8 cellular contexts compared by ENCODE assay signal in genomic region chr11:67468056-67468455, GRCh38. TPM values are rescaled to one million over a fixed set of nuclear protein-coding genes. Genes with fewer than 3 reads are reported as not detected.
DNase-seq lines count a peak whose midpoint lies in the region; ATAC-seq and TF ChIP-seq lines count a peak whose summit lies in the region.

No MANE protein-coding gene starts in this region.

- H3K9me3 Mint-ChIP-seq in GM23338 (no peaks in the 10 kb centered on the region), naive B cell (no peaks in the 10 kb centered on the region)

- peak overlapping the region; percentile 88 for H3K4me3 Mint-ChIP-seq in GM23338
- peak overlapping the region; percentile 89 to 97 (median 94) for H3K4me3 Mint-ChIP-seq in naive B cell

- peak overlapping the region; percentile 92 for H3K4me3 ChIP-seq in GM23338
- H3K4me3 ChIP-seq in NT2/D1 (ENCODE audit: insufficient read length, low read depth) = peak overlapping the region; percentile 84
- H3K4me3 ChIP-seq in dorsolateral prefrontal cortex = peak overlapping the region; percentile 72 to 99 (median 93)

- H3K27ac ChIP-seq in GM23338 (ENCODE audit: low read depth) = no peak overlapping the region
- peak overlapping the region in 55 of 59 donors; percentile 22 to 98 (median 93) for H3K27ac ChIP-seq in dorsolateral prefrontal cortex

- H2AFZ ChIP-seq in GM23338 = no peak overlapping the region; the same call in 1 of the 2 replicates

- H3K27ac Mint-ChIP-seq in GM23338 (peak overlapping the region; percentile 93), naive B cell (peak overlapping the region in 3 of 6 donors; percentile 89 to 94 (median 94))

- H3K36me3 Mint-ChIP-seq in GM23338 (ENCODE audit: low read depth) (no peaks in the 10 kb centered on the region; the same call in 2 of the 3 replicates), naive B cell (no peaks in the 10 kb centered on the region)

- peaks cover 15% of the 10 kb centered on the region for H3K4me1 Mint-ChIP-seq in GM23338
- peaks cover 39 to 57% (median 56%) of the 10 kb centered on the region in 3 donors for H3K4me1 Mint-ChIP-seq in naive B cell

- H3K4me2 ChIP-seq in GM23338 = peak overlapping the region; percentile 93

- H3K4me1 ChIP-seq in GM23338 (ENCODE audit: insufficient read depth) = peaks cover 13% of the 10 kb centered on the region; the same call in 1 of the 2 replicates
- H3K4me1 ChIP-seq in NT2/D1 (ENCODE audit: insufficient read depth, insufficient read length) = peaks cover 31% of the 10 kb centered on the region

- H3K36me3 ChIP-seq in GM23338 (ENCODE audit: insufficient read depth) (no peaks in the 10 kb centered on the region), NT2/D1 (ENCODE audit: insufficient read depth, insufficient read length, low read length) (no peaks in the 10 kb centered on the region)

- H3K79me2 ChIP-seq in GM23338 (replicated peaks; ENCODE audit: insufficient read depth) = peaks cover 9% of the 10 kb centered on the region; the same call in 1 of the 2 replicates

- intact Hi-C loops in dorsolateral prefrontal cortex (cut with DNase I) = loop anchor here (2.0 to 5.0 kb wide), 4 partner anchors 15 to 66 kb away; partner anchors contain the start of genes PPP1CA (in 2 of the 2), TBC1D10C (in 2 of the 2), AIP (in 1 of the 2) and RPS6KB2 (in 1 of the 2)

- ATAC-seq in GM23338 (no peak), naive B cell (ENCODE audit: low read depth in 2 of 2) (no peak), GM19467 (IDR thresholded peaks at IDR 0.05; ENCODE audit: unreplicated experiment) (no peak)

- H3F3A ChIP-seq in GM23338 (replicated peaks; ENCODE audit: low read depth) = no peaks in the 10 kb centered on the region

- DNase-seq in GM23338 (ENCODE audit: low spot score) (no peak), NT2/D1 (ENCODE audit: low read depth, low spot score) (no peak), dorsolateral prefrontal cortex (peak in 6 of 10 donors; percentile 58 to 78 (median 64)), naive B cell (no peak), GM19240 (ENCODE audit: insufficient read length, low spot score) (no peak), NOMO-1 treated with DMSO at 0.1 percent for 48 hours (lab: John Stamatoyannopoulos, UW; ENCODE audit: unreplicated experiment) (no peak), UCSD-AML1 (lab: John Stamatoyannopoulos, UW; ENCODE audit: unreplicated experiment) (no peak)

- H3K27me3 ChIP-seq in GM23338 (ENCODE audit: insufficient read depth) (no peaks in the 10 kb centered on the region), NT2/D1 (ENCODE audit: insufficient read depth, insufficient read length) (no peaks in the 10 kb centered on the region), dorsolateral prefrontal cortex (no peaks in the 10 kb centered on the region)

- H3K9me3 ChIP-seq in NT2/D1 (ENCODE audit: insufficient read depth, low read length) = no peaks in the 10 kb centered on the region

- no peaks in the 10 kb centered on the region for H3K9me2 ChIP-seq in GM23338 (ENCODE audit: insufficient read depth)

- H3K27me3 Mint-ChIP-seq in GM23338 (ENCODE audit: insufficient read depth, low read depth, poor library complexity) = peaks cover 20% of the 10 kb centered on the region
- no peaks in the 10 kb centered on the region for H3K27me3 Mint-ChIP-seq in naive B cell

- H3K9ac ChIP-seq in NT2/D1 (ENCODE audit: insufficient read length, low read depth) = peak overlapping the region; percentile 97

- TF ChIP-seq CTCF in GM23338 (conservative IDR thresholded peaks at IDR 0.05; ENCODE audit: low read depth in 2 of 2) (no peak), dorsolateral prefrontal cortex (IDR thresholded peaks at IDR 0.05 in 54 of 56, conservative IDR thresholded peaks at IDR 0.05 in 2 of 56; ENCODE audit: low read depth in 1 of 56, partially characterized antibody in 56 of 56) (no peak)

- H4K20me1 ChIP-seq in GM23338 (replicated peaks; ENCODE audit: insufficient read depth) = no peaks in the 10 kb centered on the region

TF ChIP-seq in GM23338, 12 proteins besides CTCF, POLR2A, EP300 and RAD21:
- TF ChIP-seq REST (IDR thresholded peaks at IDR 0.05; ENCODE audit: unreplicated experiment) (no peak), EZH2 (IDR thresholded peaks at IDR 0.05; ENCODE audit: low read depth, unreplicated experiment) (no peak), POLR2AphosphoS5 (IDR thresholded peaks at IDR 0.05; ENCODE audit: low read depth) (no peak), ZNF331 (CRISPR knock-in tag; IDR thresholded peaks at IDR 0.05; ENCODE audit: low read depth) (no peak), ETS1 (IDR thresholded peaks at IDR 0.05) (no peak), EZH2phosphoT487 (IDR thresholded peaks at IDR 0.05; ENCODE audit: unreplicated experiment) (no peak)
TF ChIP-seq in GM23338: peak in this region for 0.

RNA-seq across cellular contexts. Expression of gene TMEM134, which starts 1.0 kb away (rescaled TPM):
- total RNA-seq in GM23338 (2014; rRNA removed; shearing (Covaris generic)) = 61.4 and 101 TPM in 2 replicates
- 64.7 and 69.2 TPM in 2 replicates for polyA plus RNA-seq in GM23338 (2016; fragmentation: Nextera tagmentation; extraction: Ambion mirVana)
- 10 to 100 TPM; 21.2 to 62.4 (median 41.3) TPM for total RNA-seq in dorsolateral prefrontal cortex
- 100 to 1,000 TPM; 183 to 250 (median 221) TPM for polyA plus RNA-seq in naive B cell (ENCODE audit: low read depth in 6 of 6)

RNA-seq across cellular contexts. Expression of gene CABP4, which starts 12.9 kb away (rescaled TPM):
- 0.28 TPM in 1 of 2 replicates, not detected in the other for total RNA-seq in GM23338 (2014; rRNA removed; shearing (Covaris generic))
- polyA plus RNA-seq in GM23338 (2016; fragmentation: Nextera tagmentation; extraction: Ambion mirVana) = not detected in 2 replicates
- 1 to 10 TPM in 58 of 120 experiments, under 1 TPM in 51, not detected in 11; 0.18 to 3.8 (median 1.1) TPM for total RNA-seq in dorsolateral prefrontal cortex
- 1 to 10 TPM in 5 of 6 donors, not detected in 1; 1.5 to 6.8 (median 2.1) TPM for polyA plus RNA-seq in naive B cell (ENCODE audit: low read depth in 6 of 6)

RNA-seq across cellular contexts. Expression of gene AIP, which starts 14.8 kb away (rescaled TPM):
- total RNA-seq in GM23338 (2014; rRNA removed; shearing (Covaris generic)) = 22.1 and 29.1 TPM in 2 replicates
- polyA plus RNA-seq in GM23338 (2016; fragmentation: Nextera tagmentation; extraction: Ambion mirVana) (32.1 and 33.3 TPM in 2 replicates), naive B cell (ENCODE audit: low read depth in 6 of 6) (100 to 1,000 TPM in 4 of 6 donors, 10 to 100 TPM in 2; 86.8 to 149 (median 120) TPM)
- 10 to 100 TPM; 51.6 to 82.9 (median 65.8) TPM for total RNA-seq in dorsolateral prefrontal cortex

RNA-seq across cellular contexts. Expression of gene GPR152, which starts 15.5 kb away (rescaled TPM):
- not detected in 2 replicates for total RNA-seq in GM23338 (2014; rRNA removed; shearing (Covaris generic))
- polyA plus RNA-seq in GM23338 (2016; fragmentation: Nextera tagmentation; extraction: Ambion mirVana) = not detected in 2 replicates
- under 1 TPM in 4 of 120 experiments, not detected in 116; 0.33 to 0.60 (median 0.42) TPM for total RNA-seq in dorsolateral prefrontal cortex
- polyA plus RNA-seq in naive B cell (ENCODE audit: low read depth in 6 of 6) = 1 to 10 TPM in 5 of 6 donors, not detected in 1; 1.1 to 2.5 (median 1.7) TPM

RNA-seq across cellular contexts. Expression of gene CORO1B, which starts 24.8 kb away (rescaled TPM):
- 77.5 and 91.1 TPM in 2 replicates for total RNA-seq in GM23338 (2014; rRNA removed; shearing (Covaris generic))
- polyA plus RNA-seq in GM23338 (2016; fragmentation: Nextera tagmentation; extraction: Ambion mirVana) = 61.5 and 69.5 TPM in 2 replicates
- total RNA-seq in dorsolateral prefrontal cortex = 10 to 100 TPM; 24.6 to 72.2 (median 38.4) TPM
- 1 to 10 TPM; 6.5 to 9.9 (median 8.7) TPM for polyA plus RNA-seq in naive B cell (ENCODE audit: low read depth in 6 of 6)

Comparison
In these comparisons a context has a peak if more than half of its experiments do, and no peak if none do; other contexts are left out.
1. DNase-seq: peak in dorsolateral prefrontal cortex (6 of 10); none in GM23338 (single experiment), NT2/D1 (single experiment), naive B cell (single experiment), GM19240 (single experiment), NOMO-1 treated with DMSO at 0.1 percent for 48 hours (single experiment) and UCSD-AML1 (single experiment).
2. Peak in every context shown above with its lines, with median percentiles within 50 percentile points of each other: H3K4me3 ChIP-seq.